7 cellular contexts compared by ENCODE assay signal in genomic region chr11:36265793-36266628, GRCh38. TPM values are rescaled to one million over a fixed set of nuclear protein-coding genes. Genes with fewer than 3 reads are reported as not detected.
A peak's percentile ranks its signal among the peaks of the same experiment; 100 is the strongest.
DNase-seq lines count a peak whose midpoint lies in the region; ATAC-seq, FAIRE-seq and TF ChIP-seq lines count a peak whose summit lies in the region.

No MANE protein-coding gene starts in this region.

- H3K4me1 ChIP-seq in HepG2 (ENCODE audit: insufficient read depth, low read length): no peaks in the 10 kb centered on the region

- DNase-seq in NCI-H1694 treated with DMSO at 0.1 percent for 48 hours (lab: John Stamatoyannopoulos, UW) (peak; percentile 54), activated B cell treated with CpG ODN at 0.5 μM for 24 hours (peak; percentile 52), cerebellar cortex (ENCODE audit: low spot score) (peak; percentile 64), HepG2 (ENCODE audit: low spot score) (peak; percentile 16)
- DNase-seq in stimulated activated CD8-positive, alpha-beta memory T cell treated with anti-CD3 and anti-CD28 coated beads, Interleukin-15, amount 100 ng/mL, for 48 hours (ENCODE audit: low read depth in 2 of 2): peak; percentile 14 to 35

- no peaks in the 10 kb centered on the region for H3K4me1 Mint-ChIP-seq in activated B cell treated with CpG ODN at 0.5 μM for 24 hours

- no peaks in the 10 kb centered on the region for H3K9me3 ChIP-seq in HepG2 (ENCODE audit: low read length)

- FAIRE-seq in HepG2 (lab: Jason Lieb, UNC): peak; percentile 18

- H3K27ac ChIP-seq in HepG2 (ENCODE audit: extremely low read length, insufficient read depth, low read length): no peak overlapping the region

- H3K27me3 ChIP-seq in HepG2 (ENCODE audit: control insufficient read depth in 1 of 2, insufficient read depth in 2 of 2, low read length in 2 of 2): peaks cover 0 to 10% of the 10 kb centered on the region in 2 experiments; a peak in 2 of 5 replicates

- no peak overlapping the region for H2AFZ ChIP-seq in HepG2 (ENCODE audit: low read length)

- no peaks in the 10 kb centered on the region for H3K79me2 ChIP-seq in HepG2 (ENCODE audit: insufficient read depth, low read length)

- WGBS in HepG2 (ENCODE audit: low lambda C conversion rate): 52% methylated on average over 6 of the region's 13 CpGs

- peak; percentile 88 for TF ChIP-seq CTCF in GM12874 (IDR thresholded peaks at IDR 0.05; ENCODE audit: insufficient read depth, low read depth, low read length)
- TF ChIP-seq CTCF in activated B cell treated with CpG ODN at 0.5 μM for 24 hours (IDR thresholded peaks at IDR 0.05): no peak
- TF ChIP-seq CTCF in HepG2 (CRISPR knock-in tag; IDR thresholded peaks at IDR 0.05): peak; percentile 88

- BruUV-seq in HepG2 (replicated peaks; lab: Mats Ljungman, UMichigan): no TSS peak

- H3K9ac ChIP-seq in HepG2 (ENCODE audit: insufficient read depth, low read depth, low read length): no peak overlapping the region

- no peaks in the 10 kb centered on the region for H4K20me1 ChIP-seq in HepG2 (ENCODE audit: insufficient read depth, low read length)

- H3K27ac Mint-ChIP-seq in activated B cell treated with CpG ODN at 0.5 μM for 24 hours: no peak overlapping the region

- H3K4me3 ChIP-seq in HepG2 (replicated peaks in 1 of 3; ENCODE audit: insufficient read depth in 1 of 3, low read depth in 2 of 3, low read length in 3 of 3): no peak overlapping the region

- peaks cover 10% of the 10 kb centered on the region for H3K27me3 Mint-ChIP-seq in activated B cell treated with CpG ODN at 0.5 μM for 24 hours

- peaks cover 12% of the 10 kb centered on the region for H3K36me3 Mint-ChIP-seq in activated B cell treated with CpG ODN at 0.5 μM for 24 hours (ENCODE audit: low read depth)

- H3K4me2 ChIP-seq in HepG2 (ENCODE audit: low read depth, low read length): no peak overlapping the region

- TF ChIP-seq EP300 in HepG2 (IDR thresholded peaks at IDR 0.05; ENCODE audit: low read depth in 2 of 2, low read length in 2 of 2) (no peak), HepG2 (CRISPR knock-in tag; IDR thresholded peaks at IDR 0.05; ENCODE audit: borderline replicate concordance) (no peak)

- ATAC-seq in HG02623 (IDR thresholded peaks at IDR 0.05; ENCODE audit: unreplicated experiment) (peak; percentile 58), activated B cell treated with CpG ODN at 0.5 μM for 24 hours (ENCODE audit: low read depth) (peak; percentile 72), HepG2 (peak; percentile 89)

- no peak overlapping the region for H3K4me3 Mint-ChIP-seq in activated B cell treated with CpG ODN at 0.5 μM for 24 hours

- TF ChIP-seq RAD21 in HepG2 (CRISPR knock-in tag; IDR thresholded peaks at IDR 0.05): peak; percentile 64

- CTCF ChIA-PET in activated B cell treated with CpG ODN at 0.5 μM for 24 hours (lab: Charles Lee): interaction anchor here (1.0 to 5.1 kb wide), 10 partner anchors 9 to 656 kb away, joined by 3 to 39 read pairs (median 8); partner anchors contain the start of gene FJX1
- CTCF ChIA-PET in HepG2 (lab: Yijun Ruan, JAX; ENCODE audit: low intra/inter-chr PET ratio, low total read pairs): interaction anchor here (1.1 to 1.5 kb wide), 3 partner anchors 650 to 778 kb away, joined by 3 to 11 read pairs (median 3); no protein-coding TSS in a partner anchor

- intact Hi-C loops in activated B cell treated with CpG ODN at 0.5 μM for 24 hours (cut with micrococcal nuclease) (loop anchor here (1.0 to 5.0 kb wide), 4 partner anchors 444 to 1339 kb away; no protein-coding TSS in a partner anchor), HepG2 (cut with micrococcal nuclease; ENCODE audit: unreplicated experiment) (loop anchor here (1.0 to 5.0 kb wide), 3 partner anchors 211 to 779 kb away; no protein-coding TSS in a partner anchor)

- no peak for TF ChIP-seq POLR2A in HepG2 (IDR thresholded peaks at IDR 0.05; ENCODE audit: insufficient read depth in 1 of 2, low read depth in 2 of 2, low read length in 2 of 2)

- no peaks in the 10 kb centered on the region for H3K36me3 ChIP-seq in HepG2 (replicated peaks in 1 of 2; ENCODE audit: control insufficient read depth in 1 of 2, insufficient read depth in 2 of 2, low read length in 2 of 2)

- no peaks in the 10 kb centered on the region for H3K9me3 Mint-ChIP-seq in activated B cell treated with CpG ODN at 0.5 μM for 24 hours

- in situ Hi-C loops in HepG2 (cut with HindIII; ENCODE audit: extremely low pct_ligation_motif_present, low pct_unique_long_range_greater_than_20kb): loop anchor here (5.0 to 25.0 kb wide), 4 partner anchors 221 to 779 kb away; partner anchors contain the start of gene FJX1

- POLR2A ChIA-PET in activated B cell treated with CpG ODN at 0.5 μM for 24 hours (lab: Charles Lee): no interaction called here
- POLR2A ChIA-PET in HepG2 (lab: Yijun Ruan, JAX): no interaction called here

TF ChIP-seq in HepG2, 621 proteins besides CTCF, POLR2A, EP300 and RAD21 (continues in another document):
- peak; percentile 84 for TF ChIP-seq STAG1 (CRISPR knock-in tag; IDR thresholded peaks at IDR 0.05)
- no peak for TF ChIP-seq ZBTB1 (CRISPR knock-in tag; IDR thresholded peaks at IDR 0.05; ENCODE audit: borderline replicate concordance)
- no peak for TF ChIP-seq ZNF781 (CRISPR knock-in tag; IDR thresholded peaks at IDR 0.05; ENCODE audit: borderline replicate concordance, not compliant biosample characterization)
- TF ChIP-seq KDM2A (CRISPR knock-in tag; IDR thresholded peaks at IDR 0.05; ENCODE audit: borderline replicate concordance, low read depth): peak; percentile 40; the same call in 1 of the 2 replicates

RNA-seq across cellular contexts. Expression of gene COMMD9, which starts 23.2 kb away (rescaled TPM):
- total RNA-seq in activated B cell treated with CpG ODN at 0.5 μM for 24 hours: 54.4 and 61.0 TPM in 2 replicates
- 76.7 and 103 TPM in 2 replicates for total RNA-seq in HepG2 (2016; rRNA removed; fragmentation: Illumina TruSeq; extraction: Trizol)
- total RNA-seq in HepG2 (2016; cell fraction: cytosol; rRNA removed; fragmentation: Illumina TruSeq; extraction: Trizol; ENCODE audit: low read depth): 20.2 and 31.5 TPM in 2 replicates
- total RNA-seq in HepG2 (2016; cell fraction: insoluble cytoplasmic fraction; rRNA removed; fragmentation: Illumina TruSeq; extraction: Trizol): 74.2 and 108 TPM in 2 replicates
- 50.6 and 58.1 TPM in 2 replicates for total RNA-seq in HepG2 (2016; cell fraction: membrane; rRNA removed; fragmentation: Illumina TruSeq; extraction: Trizol)
- total RNA-seq in HepG2 (2016; cell fraction: nucleus; rRNA removed; fragmentation: Illumina TruSeq; extraction: Trizol): 31.5 and 37.0 TPM in 2 replicates
- polyA plus RNA-seq in HepG2 (2011; rRNA removed): 43.6 and 47.3 TPM in 2 replicates
- polyA plus RNA-seq in HepG2 (2011; cell fraction: cytosol; rRNA removed): 31.6 and 41.1 TPM in 2 replicates
- 34.3 and 38.0 TPM in 2 replicates for polyA plus RNA-seq in HepG2 (2011; cell fraction: nucleus; rRNA removed)
- polyA plus RNA-seq in HepG2 (2012): 21.2 and 32.0 TPM in 2 replicates
- 37.1 and 37.2 TPM in 2 replicates for polyA plus RNA-seq in HepG2 (2016; cell fraction: cytosol; fragmentation: Illumina TruSeq; extraction: Trizol; ENCODE audit: low read depth)
- polyA plus RNA-seq in HepG2 (2016; cell fraction: insoluble cytoplasmic fraction; fragmentation: Illumina TruSeq; extraction: Trizol; ENCODE audit: low read depth): 119 and 125 TPM in 2 replicates
- 40.9 and 54.7 TPM in 2 replicates for polyA plus RNA-seq in HepG2 (2016; cell fraction: membrane; fragmentation: Illumina TruSeq; extraction: Trizol; ENCODE audit: low read depth)
- 51.5 and 57.1 TPM in 2 replicates for polyA plus RNA-seq in HepG2 (2016; cell fraction: nucleus; fragmentation: Illumina TruSeq; extraction: Trizol; ENCODE audit: insufficient read depth, low read depth)
- 48.6 and 163 TPM in 2 replicates for polyA minus RNA-seq in HepG2 (2011; rRNA and poly(A)+ RNA removed; ENCODE audit: low replicate concordance)
- polyA minus RNA-seq in HepG2 (2011; cell fraction: cytosol; rRNA and poly(A)+ RNA removed): 10.0 and 12.1 TPM in 2 replicates
- polyA minus RNA-seq in HepG2 (2011; cell fraction: nucleus; rRNA and poly(A)+ RNA removed): 26.5 and 29.2 TPM in 2 replicates

RNA-seq across cellular contexts. Expression of gene PRR5L, which starts 30.1 kb away (rescaled TPM):
- 1.0 and 1.7 TPM in 2 replicates for total RNA-seq in activated B cell treated with CpG ODN at 0.5 μM for 24 hours
- total RNA-seq in HepG2 (2016; rRNA removed; fragmentation: Illumina TruSeq; extraction: Trizol): not detected in 2 replicates
- not detected in 2 replicates for total RNA-seq in HepG2 (2016; cell fraction: cytosol; rRNA removed; fragmentation: Illumina TruSeq; extraction: Trizol; ENCODE audit: low read depth)
- total RNA-seq in HepG2 (2016; cell fraction: insoluble cytoplasmic fraction; rRNA removed; fragmentation: Illumina TruSeq; extraction: Trizol): not detected in 2 replicates
- not detected in 2 replicates for total RNA-seq in HepG2 (2016; cell fraction: membrane; rRNA removed; fragmentation: Illumina TruSeq; extraction: Trizol)
- not detected in 2 replicates for total RNA-seq in HepG2 (2016; cell fraction: nucleus; rRNA removed; fragmentation: Illumina TruSeq; extraction: Trizol)
- polyA plus RNA-seq in HepG2 (2011; rRNA removed): 0.16 TPM in 1 of 2 replicates, not detected in the other
- 0.05 and 0.07 TPM in 2 replicates for polyA plus RNA-seq in HepG2 (2011; cell fraction: cytosol; rRNA removed)
- polyA plus RNA-seq in HepG2 (2011; cell fraction: nucleus; rRNA removed): 0.54 and 0.64 TPM in 2 replicates
- polyA plus RNA-seq in HepG2 (2012): not detected in 2 replicates
- not detected in 2 replicates for polyA plus RNA-seq in HepG2 (2016; cell fraction: cytosol; fragmentation: Illumina TruSeq; extraction: Trizol; ENCODE audit: low read depth)
- polyA plus RNA-seq in HepG2 (2016; cell fraction: insoluble cytoplasmic fraction; fragmentation: Illumina TruSeq; extraction: Trizol; ENCODE audit: low read depth): not detected in 2 replicates
- not detected in 2 replicates for polyA plus RNA-seq in HepG2 (2016; cell fraction: membrane; fragmentation: Illumina TruSeq; extraction: Trizol; ENCODE audit: low read depth)
- not detected in 2 replicates for polyA plus RNA-seq in HepG2 (2016; cell fraction: nucleus; fragmentation: Illumina TruSeq; extraction: Trizol; ENCODE audit: insufficient read depth, low read depth)
- polyA minus RNA-seq in HepG2 (2011; rRNA and poly(A)+ RNA removed; ENCODE audit: low replicate concordance): 0.40 and 6.6 TPM in 2 replicates
- not detected in 2 replicates for polyA minus RNA-seq in HepG2 (2011; cell fraction: cytosol; rRNA and poly(A)+ RNA removed)
- not detected in 2 replicates for polyA minus RNA-seq in HepG2 (2011; cell fraction: nucleus; rRNA and poly(A)+ RNA removed)
